1 cellular context compared by ENCODE assay signal in the genomic region with DNA sequence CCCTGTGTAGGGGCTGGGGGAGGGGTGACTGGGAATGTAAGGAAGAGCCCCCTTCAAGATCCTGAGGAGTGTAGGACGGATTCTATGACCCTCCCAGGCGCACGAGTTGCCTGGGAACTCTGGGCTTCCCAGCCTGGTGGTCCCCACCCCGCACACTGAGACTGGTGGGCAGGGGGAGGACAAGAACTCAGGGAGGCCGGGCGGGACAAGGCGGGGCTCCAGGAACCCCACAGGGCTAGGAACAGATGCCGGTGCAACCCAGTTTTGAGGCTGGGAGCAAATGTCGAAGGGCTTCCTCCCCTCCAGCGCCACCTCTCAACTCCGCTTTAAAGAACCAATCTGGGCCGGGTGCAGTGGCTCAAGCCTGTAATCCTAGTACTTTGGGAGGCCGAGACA.
TF ChIP-seq lines count a peak whose summit lies in the region.

No MANE protein-coding gene starts in this region.

TF ChIP-seq in GM12878, 131 proteins besides CTCF, POLR2A, EP300 and RAD21:
- no peak for TF ChIP-seq SUPT20H (IDR thresholded peaks at IDR 0.05; ENCODE audit: borderline replicate concordance, control insufficient read depth, low read depth, low read length)
- no peak for TF ChIP-seq CHD1 (IDR thresholded peaks at IDR 0.05; ENCODE audit: low read depth, low read length)
- no peak for TF ChIP-seq BCL3 (IDR thresholded peaks at IDR 0.05; ENCODE audit: borderline replicate concordance, insufficient read depth, low read depth, low read length, poor library complexity, severe bottlenecking)
- TF ChIP-seq E4F1 (IDR thresholded peaks at IDR 0.05; ENCODE audit: borderline replicate concordance, partially characterized antibody), result no peak
- no peak for TF ChIP-seq BHLHE40 (IDR thresholded peaks at IDR 0.05; ENCODE audit: borderline replicate concordance in 1 of 2, low read depth in 2 of 2, low read length in 1 of 2)
- TF ChIP-seq RUNX3 (IDR thresholded peaks at IDR 0.05; ENCODE audit: low read length), result no peak
